Comparison of ENCODE assay signal across 8 cellular contexts in genomic region chr2:73112913-73113633, GRCh38. TPM values are rescaled to one million over a fixed set of nuclear protein-coding genes. Genes with fewer than 3 reads are reported as not detected.
A peak's percentile ranks its signal among the peaks of the same experiment; 100 is the strongest.
DNase-seq lines count a peak whose midpoint lies in the region; ATAC-seq and TF ChIP-seq lines count a peak whose summit lies in the region.

TSS of gene RAB11FIP5 (minus strand) at chr2:73112948. CDS start at chr2:73112777, 171 bp downstream.

- TF ChIP-seq POLR2A in breast epithelium (IDR thresholded peaks at IDR 0.05), result no peak
- TF ChIP-seq POLR2A in gastrocnemius medialis (IDR thresholded peaks at IDR 0.05), result peak; percentile 52 to 55

- POLR2A ChIA-PET in HEK293T (lab: Yijun Ruan, JAX), result interaction anchor here (0.9 to 1.9 kb wide), 3 partner anchors 14 to 42 kb away, joined by 4 to 5 read pairs (median 4); partner anchors contain the start of gene SFXN5

- H3K4me3 ChIP-seq in WERI-Rb-1 (ENCODE audit: low read depth, low read length) (peak within 1 kb of the TSS; percentile 88), breast epithelium (peak within 1 kb of the TSS; percentile 89 to 100 (median 93)), iPS-18a (ENCODE audit: low read length) (peak within 1 kb of the TSS; percentile 79), gastrocnemius medialis (peak within 1 kb of the TSS; percentile 80 to 99 (median 94))

- H3K27me3 ChIP-seq in WERI-Rb-1 (ENCODE audit: insufficient read depth, low read depth, severe bottlenecking), result no peaks in the 10 kb centered on the region
- no peaks in the 10 kb centered on the region for H3K27me3 ChIP-seq in breast epithelium
- peaks cover 26% of the 10 kb centered on the region for H3K27me3 ChIP-seq in iPS-18a (ENCODE audit: control insufficient read depth, insufficient read depth, low read length)
- no peaks in the 10 kb centered on the region for H3K27me3 ChIP-seq in gastrocnemius medialis

- DNase-seq in GM03348 (ENCODE audit: low spot score), result peak; percentile 95
- peak; percentile 86 for DNase-seq in HEK293T (ENCODE audit: extremely low spot score)
- peak; percentile 74 for DNase-seq in NCI-H146 (lab: John Stamatoyannopoulos, UW)
- DNase-seq in WERI-Rb-1, result peak; percentile 88
- peak; percentile 61 to 64 for DNase-seq in breast epithelium (ENCODE audit: low spot score in 2 of 2)
- DNase-seq in gastrocnemius medialis, result peak; percentile 49 to 62
- no peak for DNase-seq in MV-4-11 (lab: John Stamatoyannopoulos, UW)

- intact Hi-C loops in breast epithelium (cut with DNase I; ENCODE audit: low total_unique reads), result no loop called here
- intact Hi-C loops in gastrocnemius medialis (cut with DNase I; ENCODE audit: low total_unique reads), result loop anchor here (1.0 to 10.0 kb wide), 6 partner anchors 42 to 1171 kb away; partner anchors contain the start of genes ALMS1, CCT7, PRADC1 and SFXN5

- no peak for TF ChIP-seq CTCF in WERI-Rb-1 (IDR thresholded peaks at IDR 0.05; ENCODE audit: low read depth, low read length)
- no peak for TF ChIP-seq CTCF in breast epithelium (IDR thresholded peaks at IDR 0.05)
- TF ChIP-seq CTCF in gastrocnemius medialis (IDR thresholded peaks at IDR 0.05 in 4 of 5, conservative IDR thresholded peaks at IDR 0.05 in 1 of 5), result peak in 2 of 5 experiments; percentile 19 to 21

- CTCF ChIA-PET in HEK293T (lab: Yijun Ruan, JAX), result interaction anchor here (1.0 kb wide), 1 partner anchor 44 kb away, joined by 6 read pairs; no protein-coding TSS in a partner anchor

- peak within 1 kb of the TSS; percentile 58 for H3K9ac ChIP-seq in iPS-18a (ENCODE audit: low read length)

- H3K4me1 ChIP-seq in breast epithelium, result peaks cover 0 to 12% of the 10 kb centered on the region in 2 donors
- peaks cover 13% of the 10 kb centered on the region for H3K4me1 ChIP-seq in iPS-18a (ENCODE audit: control insufficient read depth, low read depth, low read length)
- H3K4me1 ChIP-seq in gastrocnemius medialis, result peaks cover 32 to 33% of the 10 kb centered on the region in 2 donors

- H3K27ac ChIP-seq in WERI-Rb-1 (peak within 1 kb of the TSS; percentile 74), breast epithelium (peak within 1 kb of the TSS; percentile 93 to 95), iPS-18a (ENCODE audit: low read length) (no peak within 1 kb of the TSS), gastrocnemius medialis (peak within 1 kb of the TSS; percentile 81 to 96 (median 87))

- in situ Hi-C loops in gastrocnemius medialis (cut with MboI; ENCODE audit: low sequenced_read_pairs in 4 of 4), result no loop called here

- ATAC-seq in gastrocnemius medialis, result peak; percentile 81 to 86

- H3K36me3 ChIP-seq in WERI-Rb-1 (no peaks in the 10 kb centered on the region), breast epithelium (no peaks in the 10 kb centered on the region), iPS-18a (ENCODE audit: control insufficient read depth, low read depth, low read length) (no peaks in the 10 kb centered on the region), gastrocnemius medialis (no peaks in the 10 kb centered on the region)

- peaks cover 5% of the 10 kb centered on the region for H3K9me3 ChIP-seq in WERI-Rb-1 (ENCODE audit: severe bottlenecking)
- H3K9me3 ChIP-seq in breast epithelium, result no peaks in the 10 kb centered on the region
- no peaks in the 10 kb centered on the region for H3K9me3 ChIP-seq in iPS-18a (ENCODE audit: control insufficient read depth, low read depth, low read length)
- no peaks in the 10 kb centered on the region for H3K9me3 ChIP-seq in gastrocnemius medialis

TF ChIP-seq in HEK293T, 16 proteins besides CTCF, POLR2A, EP300 and RAD21:
- TF ChIP-seq L3MBTL2 (conservative IDR thresholded peaks at IDR 0.05) (peak; percentile 78), NFRKB (IDR thresholded peaks at IDR 0.05) (no peak)
TF ChIP-seq in HEK293T: peak in this region for 1.

RNA-seq across cellular contexts. Expression of gene RAB11FIP5, which starts in this region (rescaled TPM):
- total RNA-seq in breast epithelium, result 10 to 100 TPM; 20.6 to 27.4 (median 26.5) TPM
- total RNA-seq in gastrocnemius medialis, result 10 to 100 TPM; 27.1 to 35.3 (median 33.7) TPM
